ENCODE assay signal across 19 cellular contexts in genomic region chr5:66639036-66639435, GRCh38. TPM values are rescaled to one million over a fixed set of nuclear protein-coding genes. Genes with fewer than 3 reads are reported as not detected.
DNase-seq lines count a peak whose midpoint lies in the region; ATAC-seq and TF ChIP-seq lines count a peak whose summit lies in the region.
"Had no signal": no experiment of that assay in that cellular context is flagged by ENCODE, and none has a peak within 500 bp of the region (broad histone marks: within the 10 kb centered on the region; RNA-seq: fewer than 3 reads in every experiment).

No MANE protein-coding gene starts in this region.

- ATAC-seq in HG02642 (IDR thresholded peaks at IDR 0.05; ENCODE audit: poor library complexity, unreplicated experiment) = no peak
- ATAC-seq: A549 had no signal

- H3K4me1 Mint-ChIP-seq in endothelial cell (ENCODE audit: unreplicated experiment) = peaks cover 8% of the 10 kb centered on the region
- H3K4me1 Mint-ChIP-seq: CD4-positive, alpha-beta memory T cell had no signal

- in situ Hi-C loops in GM13976 (cut with MboI; ENCODE audit: low sequenced_read_pairs, unreplicated experiment) = no loop called here

- no peak for TF ChIP-seq CTCF in GM10248 (IDR thresholded peaks at IDR 0.05; ENCODE audit: control extremely low read depth, extremely low read depth, low read depth, missing control alignments)
- TF ChIP-seq CTCF in GM13976 (IDR thresholded peaks at IDR 0.05; ENCODE audit: borderline replicate concordance, control extremely low read depth, extremely low read depth, insufficient read depth, missing control alignments) = no peak
- TF ChIP-seq CTCF in endothelial cell (IDR thresholded peaks at IDR 0.05; ENCODE audit: unreplicated experiment) = no peak

- CTCF ChIA-PET in GM10248 (lab: Yijun Ruan, JAX) = no interaction called here

- H3K27me3 Mint-ChIP-seq in endothelial cell (ENCODE audit: unreplicated experiment) = no peaks in the 10 kb centered on the region
- H3K27me3 Mint-ChIP-seq: IgD-negative memory B cell had no signal

- H3K27ac Mint-ChIP-seq in endothelial cell (ENCODE audit: unreplicated experiment) = peak overlapping the region; percentile 9
- H3K27ac Mint-ChIP-seq: CD4-positive, alpha-beta memory T cell had no signal

- POLR2A ChIA-PET in GM10248 (lab: Yijun Ruan, JAX) = no interaction called here

- no peaks in the 10 kb centered on the region for H3K9me3 Mint-ChIP-seq in endothelial cell (ENCODE audit: unreplicated experiment)
- H3K9me3 Mint-ChIP-seq: CD4-positive, alpha-beta memory T cell had no signal

- H3K36me3 Mint-ChIP-seq in endothelial cell (ENCODE audit: low read depth, unreplicated experiment) = no peaks in the 10 kb centered on the region
- H3K36me3 Mint-ChIP-seq: CD4-positive, alpha-beta memory T cell had no signal

- no peak overlapping the region for H3K4me3 Mint-ChIP-seq in endothelial cell (ENCODE audit: unreplicated experiment)
- H3K4me3 Mint-ChIP-seq: CD4-positive, alpha-beta memory T cell had no signal

- DNase-seq in GM10248 (ENCODE audit: extremely low spot score) = peak; percentile 18
- DNase-seq in GM13976 (ENCODE audit: low spot score) = peak; percentile 15
- peak; percentile 12 for DNase-seq in SKM-1 (lab: John Stamatoyannopoulos, UW; ENCODE audit: unreplicated experiment)
- no peak for DNase-seq in endothelial cell (ENCODE audit: low spot score)
- DNase-seq in midbrain (lab: John Stamatoyannopoulos, UW) = no peak
- DNase-seq in SIG-M5 (lab: John Stamatoyannopoulos, UW) = no peak
- DNase-seq: Calu3; CD4-positive, alpha-beta memory T cell; H7; Karpas-422; NCI-H1105; NCI-H1694; NCI-H510A treated with DMSO at 0.1 percent for 48 hours; NCI-H774; Right ventricle myocardium superior; SK-N-SH had no signal

RNA-seq across cellular contexts. Expression of gene MAST4, which starts 42.8 kb away (rescaled TPM):
- total RNA-seq in endothelial cell (ENCODE audit: unreplicated experiment) = 112 TPM

Comparison
In these comparisons a context has a peak if more than half of its experiments do, and no peak if none do; other contexts are left out.
1. DNase-seq: peak in GM10248 (single experiment), GM13976 (single experiment) and SKM-1 (single experiment); none in endothelial cell (single experiment), midbrain (single experiment) and SIG-M5 (single experiment).